Comparison of ENCODE assay signal across 24 cellular contexts in genomic region chr6:328924-329323, GRCh38.
"Had no signal": no experiment of that assay in that cellular context is flagged by ENCODE, and none has a peak within 500 bp of the region (broad histone marks: within the 10 kb centered on the region; RNA-seq: fewer than 3 reads in every experiment).

No MANE protein-coding gene starts in this region.

- H3K27me3 ChIP-seq: ascending aorta, esophagus squamous epithelium, ovary, upper lobe of left lung had no signal

- H3K27me3 Mint-ChIP-seq: activated B cell treated with CpG ODN at 0.5 μM for 24 hours; activated CD4-positive, alpha-beta T cell treated with anti-CD3 and anti-CD28 coated beads, Interleukin-2, amount 10 ng/mL, durations not matched to agents 24 days and 14 days; memory B cell; naive thymus-derived CD4-positive, alpha-beta T cell; stimulated activated naive B cell treated with anti-CD40 and anti-IgM and Interleukin-4, amounts not matched to agents 10 μg/mL and 1 μg/mL and 100 μg/mL, for 72 hours had no signal

- H3K9me3 Mint-ChIP-seq: activated B cell treated with CpG ODN at 0.5 μM for 24 hours; activated CD4-positive, alpha-beta T cell treated with anti-CD3 and anti-CD28 coated beads, Interleukin-2, amount 10 ng/mL, durations not matched to agents 24 days and 14 days; activated T-cell treated with anti-CD3 and anti-CD28 coated beads, Interleukin-2, amount 50 U/mL, for 72 hours; memory B cell; naive thymus-derived CD4-positive, alpha-beta T cell; stimulated activated naive B cell treated with anti-CD40 and anti-IgM and Interleukin-4, amounts not matched to agents 10 μg/mL and 1 μg/mL and 100 μg/mL, for 72 hours had no signal

- H3K27ac Mint-ChIP-seq: activated B cell treated with CpG ODN at 0.5 μM for 24 hours; activated CD4-positive, alpha-beta T cell treated with anti-CD3 and anti-CD28 coated beads, Interleukin-2, amount 10 ng/mL, durations not matched to agents 24 days and 14 days; activated T-cell treated with anti-CD3 and anti-CD28 coated beads, Interleukin-2, amount 50 U/mL, for 72 hours; immature natural killer cell; memory B cell; naive thymus-derived CD4-positive, alpha-beta T cell; stimulated activated naive B cell treated with anti-CD40 and anti-IgM and Interleukin-4, amounts not matched to agents 10 μg/mL and 1 μg/mL and 100 μg/mL, for 72 hours had no signal

- DNase-seq: activated CD4-positive, alpha-beta T cell treated with anti-CD3 and anti-CD28 coated beads, Interleukin-2, amount 10 ng/mL, durations not matched to agents 24 days and 14 days; activated CD8-positive, alpha-beta memory T cell treated with anti-CD3 and anti-CD28 coated beads, Interleukin-2, amount 50 U/mL, for 4 hours; activated effector memory CD4-positive, alpha-beta T cell treated with anti-CD3 and anti-CD28 coated beads, Interleukin-2, amount 50 U/mL, for 16 hours; activated naive CD4-positive, alpha-beta T cell treated with anti-CD3 and anti-CD28 coated beads, Interleukin-2, amount 50 U/mL, for 16 hours; activated T-cell treated with anti-CD3 and anti-CD28 coated beads, Interleukin-2, amount 50 U/mL, for 72 hours; effector CD4-positive, alpha-beta T cell; esophagus squamous epithelium; immature natural killer cell; kidney glomerular epithelial cell; left ventricle myocardium inferior; mucosa of descending colon; naive thymus-derived CD4-positive, alpha-beta T cell; ovary; psoas muscle; right cardiac atrium; stimulated activated CD4-positive, alpha-beta T cell treated with anti-CD3 and anti-CD28 coated beads, Interleukin-4, amount 100 ng/mL, for 4 hours; stimulated activated naive B cell treated with anti-CD40 and anti-IgM and Interleukin-4, amounts not matched to agents 10 μg/mL and 1 μg/mL and 100 μg/mL, for 72 hours; T-helper 9 cell had no signal

- H3K27ac ChIP-seq: ascending aorta, left ventricle myocardium inferior, ovary, psoas muscle, thoracic aorta, upper lobe of left lung had no signal

- H3K4me3 ChIP-seq: ascending aorta, mucosa of descending colon, ovary, psoas muscle, smooth muscle cell, thoracic aorta, upper lobe of left lung had no signal

- ATAC-seq: naive thymus-derived CD4-positive, alpha-beta T cell; right cardiac atrium had no signal

- H3K4me3 Mint-ChIP-seq: activated B cell treated with CpG ODN at 0.5 μM for 24 hours; activated CD4-positive, alpha-beta T cell treated with anti-CD3 and anti-CD28 coated beads, Interleukin-2, amount 10 ng/mL, durations not matched to agents 24 days and 14 days; activated T-cell treated with anti-CD3 and anti-CD28 coated beads, Interleukin-2, amount 50 U/mL, for 72 hours; immature natural killer cell; memory B cell; naive thymus-derived CD4-positive, alpha-beta T cell; stimulated activated naive B cell treated with anti-CD40 and anti-IgM and Interleukin-4, amounts not matched to agents 10 μg/mL and 1 μg/mL and 100 μg/mL, for 72 hours had no signal

- H3K36me3 ChIP-seq: ascending aorta, left ventricle myocardium inferior, ovary, thoracic aorta had no signal

- H3K9me3 ChIP-seq: ascending aorta, esophagus squamous epithelium, left ventricle myocardium inferior, ovary, psoas muscle, thoracic aorta, upper lobe of left lung had no signal
